9 cellular contexts compared by ENCODE assay signal in the genomic region with DNA sequence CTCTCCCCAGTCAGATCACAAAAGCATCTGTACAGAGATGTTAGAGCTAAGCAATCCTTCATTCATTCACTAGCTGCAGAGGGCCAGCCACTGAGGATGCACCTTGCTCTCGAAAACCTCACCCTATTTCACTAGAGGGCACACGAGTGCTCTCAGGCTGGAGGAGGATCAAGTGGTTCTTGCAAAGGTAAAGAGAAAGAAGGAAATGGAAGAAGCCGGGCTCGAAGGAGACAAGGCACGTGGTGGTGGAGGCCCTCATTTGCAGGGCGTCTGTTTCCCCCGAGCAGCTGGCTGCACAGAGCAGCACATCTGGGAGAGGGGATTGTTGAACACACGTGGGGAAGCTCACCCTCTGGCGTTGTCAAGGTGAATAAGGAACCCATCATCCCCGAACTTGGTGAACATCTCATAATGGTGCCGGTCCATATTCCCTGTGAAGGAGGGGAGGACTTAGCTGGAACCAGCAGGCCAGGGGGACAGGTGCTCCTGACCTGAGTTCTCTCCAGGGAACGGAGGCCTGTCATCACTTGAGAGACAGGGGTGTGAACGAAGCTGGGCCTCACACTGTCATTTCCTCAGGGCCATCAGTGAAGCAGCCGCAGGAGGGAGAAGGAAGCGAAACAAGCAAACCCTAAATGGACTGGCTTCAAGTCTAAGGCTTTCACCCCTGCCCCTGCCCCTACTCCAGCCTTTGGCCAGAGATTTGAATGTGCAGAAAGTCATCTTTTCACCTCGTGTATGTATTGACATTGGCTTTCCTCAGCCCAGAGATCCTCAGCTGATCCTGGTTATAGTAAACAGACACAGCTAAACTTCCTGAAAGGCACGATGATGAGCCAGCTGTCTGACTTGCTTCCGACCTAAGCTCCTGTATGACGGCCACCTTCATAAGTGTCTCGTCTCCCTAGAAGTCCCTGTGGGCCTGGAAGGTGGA. TPM values are rescaled to one million over a fixed set of nuclear protein-coding genes. Genes with fewer than 3 reads are reported as not detected.
A peak's percentile ranks its signal among the peaks of the same experiment; 100 is the strongest.
DNase-seq lines count a peak whose midpoint lies in the region; ATAC-seq and TF ChIP-seq lines count a peak whose summit lies in the region.
"Had no signal": no experiment of that assay in that cellular context is flagged by ENCODE, and none has a peak within 500 bp of the region (broad histone marks: within the 10 kb centered on the region; RNA-seq: fewer than 3 reads in every experiment).

No MANE protein-coding gene starts in this region.

- ATAC-seq in GM21528 (IDR thresholded peaks at IDR 0.05; ENCODE audit: low FRiP score, unreplicated experiment), result no peak

- H3K27me3 ChIP-seq in Peyer's patch, result no peaks in the 10 kb centered on the region

- H3K9me3 ChIP-seq in Peyer's patch, result no peaks in the 10 kb centered on the region

- H3K4me3 ChIP-seq in Peyer's patch, result no peak overlapping the region

- peaks cover 16% of the 10 kb centered on the region for H3K36me3 Mint-ChIP-seq in T-helper 2 cell treated with Interferon-gamma antibody and Interleukin-4, amounts not matched to agents 5 μg/mL and 100 μg/mL, for 36 hours (ENCODE audit: low read depth)
- peaks cover 38% of the 10 kb centered on the region for H3K36me3 Mint-ChIP-seq in type B pancreatic cell

- H3K9me3 Mint-ChIP-seq in T-helper 2 cell treated with Interferon-gamma antibody and Interleukin-4, amounts not matched to agents 5 μg/mL and 100 μg/mL, for 36 hours, result no peaks in the 10 kb centered on the region
- H3K9me3 Mint-ChIP-seq in type B pancreatic cell, result no peaks in the 10 kb centered on the region
- H3K9me3 Mint-ChIP-seq: CD4-positive, CD25-positive, alpha-beta regulatory T cell had no signal

- peak overlapping the region; percentile 33 for H3K27ac Mint-ChIP-seq in T-helper 2 cell treated with Interferon-gamma antibody and Interleukin-4, amounts not matched to agents 5 μg/mL and 100 μg/mL, for 36 hours
- peak overlapping the region; percentile 46 for H3K27ac Mint-ChIP-seq in type B pancreatic cell

- in situ Hi-C loops in SK-MEL-5 (cut with HindIII; ENCODE audit: low pct_unique_long_range_greater_than_20kb, low sequenced_read_pairs), result loop anchor here (25.0 kb wide), 1 partner anchor 197 kb away; no protein-coding TSS in a partner anchor

- DNase-seq in T-helper 2 cell treated with Interferon-gamma antibody and Interleukin-4, amounts not matched to agents 5 μg/mL and 100 μg/mL, for 36 hours (ENCODE audit: low spot score), result no peak
- DNase-seq in T-helper 2 cell (no peak), SK-MEL-5 (ENCODE audit: low read depth, low spot score) (peak; percentile 57), iPS-NIHi7 (ENCODE audit: extremely low spot score) (peak; percentile 30), type B pancreatic cell (ENCODE audit: extremely low spot score, unreplicated experiment) (no peak), Peyer's patch (no peak), cortex of kidney (lab: John Stamatoyannopoulos, UW) (no peak)

- no peaks in the 10 kb centered on the region for H3K27me3 Mint-ChIP-seq in T-helper 2 cell treated with Interferon-gamma antibody and Interleukin-4, amounts not matched to agents 5 μg/mL and 100 μg/mL, for 36 hours (ENCODE audit: low read depth)
- H3K27me3 Mint-ChIP-seq in type B pancreatic cell, result no peaks in the 10 kb centered on the region
- H3K27me3 Mint-ChIP-seq: CD4-positive, CD25-positive, alpha-beta regulatory T cell had no signal

- TF ChIP-seq CTCF in type B pancreatic cell (conservative IDR thresholded peaks at IDR 0.05) (no peak), Peyer's patch (IDR thresholded peaks at IDR 0.05) (peak in 2 of 6 experiments; percentile 14 to 31)

- H3K27ac ChIP-seq in Peyer's patch, result no peak overlapping the region

- no peak for TF ChIP-seq POLR2A in Peyer's patch (IDR thresholded peaks at IDR 0.05)

- H3K4me1 Mint-ChIP-seq in T-helper 2 cell treated with Interferon-gamma antibody and Interleukin-4, amounts not matched to agents 5 μg/mL and 100 μg/mL, for 36 hours (ENCODE audit: low read depth), result no peaks in the 10 kb centered on the region
- peaks cover 4% of the 10 kb centered on the region for H3K4me1 Mint-ChIP-seq in type B pancreatic cell (ENCODE audit: unreplicated experiment)

- H3K4me1 ChIP-seq in Peyer's patch, result no peaks in the 10 kb centered on the region

- H3K4me3 Mint-ChIP-seq in T-helper 2 cell treated with Interferon-gamma antibody and Interleukin-4, amounts not matched to agents 5 μg/mL and 100 μg/mL, for 36 hours, result no peak overlapping the region
- no peak overlapping the region for H3K4me3 Mint-ChIP-seq in type B pancreatic cell
- H3K4me3 Mint-ChIP-seq: CD4-positive, CD25-positive, alpha-beta regulatory T cell had no signal

- peaks cover 0 to 31% (median 0%) of the 10 kb centered on the region in 3 donors for H3K36me3 ChIP-seq in Peyer's patch

RNA-seq across cellular contexts. Expression of a gene that starts 27.6 kb away (rescaled TPM):
- total RNA-seq in SK-MEL-5 (2014; rRNA removed; shearing (Covaris generic)), result 974 and 1,047 TPM in 2 replicates
- polyA plus RNA-seq in SK-MEL-5 (2015; cell fraction: cytosol; rRNA removed), result 806 and 839 TPM in 2 replicates
- 667 and 709 TPM in 2 replicates for polyA plus RNA-seq in SK-MEL-5 (2015; cell fraction: nucleus; rRNA removed)
- 242 and 263 TPM in 2 replicates for total RNA-seq in type B pancreatic cell (ENCODE audit: low replicate concordance)
- 100 to 1,000 TPM in 1 of 4 donors, 10 to 100 TPM in 3; 63.4 to 197 (median 88.9) TPM for total RNA-seq in Peyer's patch

Comparison
In these comparisons a context has a peak if more than half of its experiments do, and no peak if none do; other contexts are left out.
1. DNase-seq: peak in SK-MEL-5 (single experiment) and iPS-NIHi7 (single experiment); none in T-helper 2 cell treated with Interferon-gamma antibody and Interleukin-4, amounts not matched to agents 5 μg/mL and 100 μg/mL, for 36 hours (single experiment), T-helper 2 cell (0 of 5), type B pancreatic cell (single experiment), Peyer's patch (0 of 3) and cortex of kidney (single experiment).